In the genomic region with DNA sequence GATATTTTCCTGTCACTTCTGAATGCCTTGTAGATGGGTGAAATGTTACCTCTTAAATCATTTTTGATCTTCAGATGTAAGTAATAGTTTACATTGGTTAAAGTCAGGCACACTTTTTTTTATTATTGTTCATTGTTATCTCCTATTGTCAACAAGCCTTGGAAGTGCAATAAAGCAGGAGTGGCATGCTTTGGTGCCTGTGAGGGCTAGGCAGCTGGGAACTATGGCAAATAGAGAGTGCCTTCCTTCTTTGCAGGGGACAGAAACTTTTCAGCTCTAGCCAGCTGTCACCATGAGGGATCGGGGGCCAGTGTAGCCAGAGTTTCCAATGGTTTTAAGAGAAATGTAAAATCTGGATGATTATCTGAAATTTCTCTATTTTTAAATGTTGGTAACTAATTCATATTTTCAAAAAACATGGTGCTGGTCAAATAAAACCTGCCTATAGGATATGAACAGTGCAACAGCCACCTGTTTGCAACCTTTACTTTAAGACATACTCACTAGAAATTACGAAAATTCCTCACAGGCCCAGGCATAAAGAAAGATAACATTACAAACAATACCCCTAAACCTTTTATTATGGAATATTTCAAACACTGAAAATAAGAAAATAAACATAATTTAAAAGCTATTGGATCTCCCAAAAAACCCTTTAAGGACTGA, we compare ENCODE assay signal across 29 cellular contexts. TPM values are rescaled to one million over a fixed set of nuclear protein-coding genes. Genes with fewer than 3 reads are reported as not detected.
"Had no signal": no experiment of that assay in that cellular context is flagged by ENCODE, and none has a peak within 500 bp of the region (broad histone marks: within the 10 kb centered on the region; RNA-seq: fewer than 3 reads in every experiment).

No MANE protein-coding gene starts in this region.

- H3K27ac ChIP-seq: epithelial cell of prostate, gastrocnemius medialis, ovary, psoas muscle, sigmoid colon, spleen, testis, tibial nerve, upper lobe of right lung, uterus had no signal

- FAIRE-seq: colon had no signal

- H3K27me3 ChIP-seq: ovary, testis had no signal

- DNase-seq: effector CD8-positive, alpha-beta T cell; endodermal cell; foreskin fibroblast; gastrocnemius medialis; hypothalamus; immature natural killer cell; islet precursor cell; kidney glomerular epithelial cell; mesenchymal stem cell; midbrain; natural killer cell; occipital lobe; ovary; posterior cingulate gyrus; psoas muscle; right cardiac atrium; sigmoid colon; spleen; stimulated activated CD4-positive, alpha-beta T cell treated with anti-CD3 and anti-CD28 coated beads, Interleukin-4, amount 100 ng/mL, for 4 hours; stimulated activated naive CD8-positive, alpha-beta T cell treated with anti-CD3 and anti-CD28 coated beads, Interleukin-15, Interleukin-2, amounts not matched to agents 100 U/mL and 50 U/mL, for 24 hours; substantia nigra; testis; upper lobe of right lung; uterus had no signal

- H3K9me3 ChIP-seq: gastrocnemius medialis, ovary, psoas muscle, sigmoid colon, testis, upper lobe of right lung, uterus had no signal

- H3K36me3 ChIP-seq: gastrocnemius medialis, ovary, sigmoid colon, spleen, tibial nerve, upper lobe of right lung, uterus had no signal

- H3K4me3 ChIP-seq: gastrocnemius medialis, ovary, psoas muscle, sigmoid colon, spleen, testis, tibial nerve, upper lobe of right lung, uterus had no signal

- H3K4me1 ChIP-seq: gastrocnemius medialis, psoas muscle, sigmoid colon, spleen, testis, tibial nerve, uterus had no signal

RNA-seq across cellular contexts. Expression of gene IL17RB, which starts 54.4 kb away (rescaled TPM):
- total RNA-seq: glomerular endothelial cell, lung microvascular endothelial cell had no signal

RNA-seq across cellular contexts. Expression of gene CHDH, which starts 54.6 kb away (rescaled TPM):
- polyA plus RNA-seq: immature natural killer cell had no signal
